ENCODE assay signal across 13 cellular contexts in the genomic region with DNA sequence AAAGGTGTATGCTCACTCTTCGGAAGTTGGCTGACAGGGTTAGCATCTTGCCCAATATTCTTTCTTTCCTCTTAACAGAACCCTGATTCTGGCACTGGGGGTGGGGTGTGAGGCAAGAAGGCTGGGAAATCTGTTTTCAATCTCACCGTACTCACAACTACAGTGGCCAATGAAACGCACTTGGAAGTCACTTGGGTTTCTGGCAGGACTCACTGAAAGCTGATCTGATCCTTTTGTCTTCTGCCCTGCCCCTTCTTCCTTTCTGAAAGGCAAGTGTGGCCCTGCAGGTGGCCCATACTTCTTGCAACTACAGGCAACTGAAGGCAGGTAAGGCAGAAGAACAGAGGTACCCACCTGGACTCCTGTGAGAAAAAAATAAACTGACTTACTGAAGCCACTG.
DNase-seq lines count a peak whose midpoint lies in the region; ATAC-seq and TF ChIP-seq lines count a peak whose summit lies in the region.
"Had no signal": no experiment of that assay in that cellular context is flagged by ENCODE, and none has a peak within 500 bp of the region (broad histone marks: within the 10 kb centered on the region; RNA-seq: fewer than 3 reads in every experiment).

No MANE protein-coding gene starts in this region.

- H3K4me3 Mint-ChIP-seq in activated CD4-positive, alpha-beta T cell treated with anti-CD3 and anti-CD28 coated beads for 36 hours, result no peak overlapping the region

- H3K27me3 ChIP-seq in psoas muscle (ENCODE audit: insufficient read depth in 3 of 3, low read length in 2 of 3), result no peaks in the 10 kb centered on the region

- H3K4me1 Mint-ChIP-seq in activated CD4-positive, alpha-beta T cell treated with anti-CD3 and anti-CD28 coated beads for 36 hours, result peaks cover 3% of the 10 kb centered on the region

- DNase-seq in GM03348 (ENCODE audit: low spot score) (peak; percentile 65), NCI-H187 treated with DMSO at 0.1 percent for 48 hours (lab: John Stamatoyannopoulos, UW) (peak; percentile 40), fibroblast of the aortic adventitia (ENCODE audit: low read depth) (peak; percentile 70), psoas muscle (peak; percentile 59 to 76), GDM1 (lab: John Stamatoyannopoulos, UW) (no peak)
- DNase-seq in activated CD4-positive, alpha-beta T cell treated with anti-CD3 and anti-CD28 coated beads for 36 hours, result no peak
- DNase-seq: aorta; effector memory CD4-positive, alpha-beta T cell; hippocampal formation; NCI-H524 had no signal

- H3K9me3 ChIP-seq in psoas muscle, result no peaks in the 10 kb centered on the region

- no peaks in the 10 kb centered on the region for H3K4me1 ChIP-seq in psoas muscle

- no peaks in the 10 kb centered on the region for H3K27me3 Mint-ChIP-seq in activated CD4-positive, alpha-beta T cell treated with anti-CD3 and anti-CD28 coated beads for 36 hours

- peak in 2 of 4 donors; percentile 34 to 54 for ATAC-seq in psoas muscle
- ATAC-seq in HG02885 (IDR thresholded peaks at IDR 0.05; ENCODE audit: poor library complexity, unreplicated experiment), result no peak
- ATAC-seq in activated CD4-positive, alpha-beta T cell treated with anti-CD3 and anti-CD28 coated beads for 36 hours, result no peak
- ATAC-seq in GM21423 (IDR thresholded peaks at IDR 0.05; ENCODE audit: unreplicated experiment), result no peak

- 25 to 39% (median 27%) methylated on average over 3 of the region's 3 CpGs for WGBS in psoas muscle, 3 donors

- no peak overlapping the region for H3K4me3 ChIP-seq in fibroblast of the aortic adventitia (ENCODE audit: low read depth, low read length)
- H3K4me3 ChIP-seq in psoas muscle, result no peak overlapping the region

- H3K9me3 Mint-ChIP-seq in activated CD4-positive, alpha-beta T cell treated with anti-CD3 and anti-CD28 coated beads for 36 hours (ENCODE audit: low read depth), result no peaks in the 10 kb centered on the region

- no peak for TF ChIP-seq CTCF in fibroblast of the aortic adventitia (IDR thresholded peaks at IDR 0.05; ENCODE audit: insufficient read depth, low read length)
- TF ChIP-seq CTCF in psoas muscle (IDR thresholded peaks at IDR 0.05), result no peak

- POLR2A ChIA-PET in activated CD4-positive, alpha-beta T cell treated with anti-CD3 and anti-CD28 coated beads for 36 hours (lab: Charles Lee), result no interaction called here

- intact Hi-C loops in psoas muscle (cut with DNase I), result no loop called here
- intact Hi-C loops in activated CD4-positive, alpha-beta T cell treated with anti-CD3 and anti-CD28 coated beads for 36 hours (cut with DNase I, micrococcal nuclease), result no loop called here

- no peaks in the 10 kb centered on the region for H3K36me3 Mint-ChIP-seq in activated CD4-positive, alpha-beta T cell treated with anti-CD3 and anti-CD28 coated beads for 36 hours (ENCODE audit: low read depth)

- no peaks in the 10 kb centered on the region for H3K36me3 ChIP-seq in psoas muscle (ENCODE audit: insufficient read depth in 1 of 2, low read depth in 1 of 2)

- H3K27ac Mint-ChIP-seq in activated CD4-positive, alpha-beta T cell treated with anti-CD3 and anti-CD28 coated beads for 36 hours, result no peak overlapping the region

- CTCF ChIA-PET in activated CD4-positive, alpha-beta T cell treated with anti-CD3 and anti-CD28 coated beads for 36 hours (lab: Charles Lee), result no interaction called here

- H3K27ac ChIP-seq in psoas muscle, result no peak overlapping the region
- H3K27ac ChIP-seq: KMS-11 had no signal

Comparison
In these comparisons a context has a peak if more than half of its experiments do, and no peak if none do; other contexts are left out.
1. DNase-seq: peak in GM03348 (single experiment), NCI-H187 treated with DMSO at 0.1 percent for 48 hours (single experiment), fibroblast of the aortic adventitia (single experiment) and psoas muscle (2 of 2); none in activated CD4-positive, alpha-beta T cell treated with anti-CD3 and anti-CD28 coated beads for 36 hours (single experiment) and GDM1 (single experiment).